ENCODE assay signal across 14 cellular contexts in genomic region chr13:62747629-62748028, GRCh38.
A peak's percentile ranks its signal among the peaks of the same experiment; 100 is the strongest.
DNase-seq lines count a peak whose midpoint lies in the region; ATAC-seq, FAIRE-seq and TF ChIP-seq lines count a peak whose summit lies in the region.
"Had no signal": no experiment of that assay in that cellular context is flagged by ENCODE, and none has a peak within 500 bp of the region (broad histone marks: within the 10 kb centered on the region; RNA-seq: fewer than 3 reads in every experiment).

No MANE protein-coding gene starts in this region.

- H3K9ac ChIP-seq in Karpas-422 (ENCODE audit: low read length) (no peak overlapping the region), SK-N-MC (ENCODE audit: insufficient read length) (no peak overlapping the region)

- TF ChIP-seq CTCF in CD8-positive, alpha-beta T cell (IDR thresholded peaks at IDR 0.05) = no peak
- TF ChIP-seq CTCF in thyroid gland (IDR thresholded peaks at IDR 0.05) = no peak

- no peaks in the 10 kb centered on the region for H3K36me3 Mint-ChIP-seq in CD8-positive, alpha-beta T cell
- H3K36me3 Mint-ChIP-seq: stimulated activated naive B cell treated with anti-CD40 and anti-IgM and Interleukin-4, amounts not matched to agents 10 μg/mL and 1 μg/mL and 100 μg/mL, for 72 hours had no signal

- no peaks in the 10 kb centered on the region for H3K27me3 Mint-ChIP-seq in CD8-positive, alpha-beta T cell (ENCODE audit: low read depth)
- H3K27me3 Mint-ChIP-seq: stimulated activated naive B cell treated with anti-CD40 and anti-IgM and Interleukin-4, amounts not matched to agents 10 μg/mL and 1 μg/mL and 100 μg/mL, for 72 hours had no signal

- H3K9me3 ChIP-seq in Karpas-422 (ENCODE audit: low read length) (peaks cover 4% of the 10 kb centered on the region; the same call in 1 of the 2 replicates), SK-N-MC (ENCODE audit: low read depth, low read length) (no peaks in the 10 kb centered on the region), thyroid gland (no peaks in the 10 kb centered on the region), small intestine (ENCODE audit: control insufficient read depth, low read depth) (no peaks in the 10 kb centered on the region)
- no peaks in the 10 kb centered on the region for H3K9me3 ChIP-seq in CD8-positive, alpha-beta T cell (ENCODE audit: low read length)

- H3K9me2 ChIP-seq in Karpas-422 (replicated peaks; ENCODE audit: insufficient read depth, low read length) = no peaks in the 10 kb centered on the region

- TF ChIP-seq POLR2A in thyroid gland (IDR thresholded peaks at IDR 0.05) = no peak

- no peak for ATAC-seq in CD8-positive, alpha-beta T cell
- ATAC-seq: mucosa of descending colon; stimulated activated naive B cell treated with anti-CD40 and anti-IgM and Interleukin-4, amounts not matched to agents 10 μg/mL and 1 μg/mL and 100 μg/mL, for 72 hours had no signal

- H3K36me3 ChIP-seq in Karpas-422 (ENCODE audit: insufficient read depth, low read length) (no peaks in the 10 kb centered on the region), SK-N-MC (ENCODE audit: insufficient read depth, low read length) (no peaks in the 10 kb centered on the region), thyroid gland (no peaks in the 10 kb centered on the region), small intestine (ENCODE audit: control insufficient read depth in 2 of 2, insufficient read depth in 2 of 2, low read length in 2 of 2) (no peaks in the 10 kb centered on the region)
- no peaks in the 10 kb centered on the region for H3K36me3 ChIP-seq in CD8-positive, alpha-beta T cell (ENCODE audit: insufficient read depth, low read length)

- DNase-seq in EH (ENCODE audit: low read depth) (peak; percentile 4), Karpas-422 (no peak), SK-N-MC (ENCODE audit: low read depth, low spot score) (peak; percentile 71), kidney tubule cell (ENCODE audit: low spot score) (peak; percentile 66), NCI-H2227 treated with DMSO at 0.1 percent for 48 hours (lab: John Stamatoyannopoulos, UW) (no peak), thyroid gland (no peak), small intestine (no peak)
- no peak for DNase-seq in CD8-positive, alpha-beta T cell
- DNase-seq: DMS153; HFFc6; mucosa of descending colon; NCI-H2029; stimulated activated naive B cell treated with anti-CD40 and anti-IgM and Interleukin-4, amounts not matched to agents 10 μg/mL and 1 μg/mL and 100 μg/mL, for 72 hours had no signal

- CTCF ChIA-PET in CD8-positive, alpha-beta T cell (lab: Charles Lee) = no interaction called here

- 0 out of 2 replicates have a peak overlapping the region, but pooled peaks have one; percentile 34 for H2AFZ ChIP-seq in Karpas-422 (ENCODE audit: low read length)

- H3K27me3 ChIP-seq in Karpas-422 (ENCODE audit: low read length) (no peaks in the 10 kb centered on the region), thyroid gland (no peaks in the 10 kb centered on the region), small intestine (ENCODE audit: control insufficient read depth in 2 of 2, insufficient read depth in 2 of 2, low read length in 2 of 2) (no peaks in the 10 kb centered on the region)
- no peaks in the 10 kb centered on the region for H3K27me3 ChIP-seq in CD8-positive, alpha-beta T cell (ENCODE audit: insufficient read depth, low read length)

- H3K4me3 Mint-ChIP-seq in CD8-positive, alpha-beta T cell = no peak overlapping the region
- H3K4me3 Mint-ChIP-seq: HFFc6; stimulated activated naive B cell treated with anti-CD40 and anti-IgM and Interleukin-4, amounts not matched to agents 10 μg/mL and 1 μg/mL and 100 μg/mL, for 72 hours had no signal

- no peak for FAIRE-seq in small intestine (lab: Jason Lieb, UNC)

- POLR2A ChIA-PET in CD8-positive, alpha-beta T cell (lab: Charles Lee) = no interaction called here

- no peak overlapping the region for H3K4me2 ChIP-seq in Karpas-422 (ENCODE audit: low read depth, low read length, poor library complexity, severe bottlenecking)

- intact Hi-C loops in CD8-positive, alpha-beta T cell (cut with DNase I, micrococcal nuclease) = no loop called here
- intact Hi-C loops in thyroid gland (cut with DNase I) = no loop called here

- no peaks in the 10 kb centered on the region for H3K79me2 ChIP-seq in Karpas-422 (ENCODE audit: low read length)

- no peak overlapping the region for H3K4me3 ChIP-seq in Karpas-422 (ENCODE audit: low read length)
- H3K4me3 ChIP-seq in SK-N-MC = no peak overlapping the region
- no peak overlapping the region for H3K4me3 ChIP-seq in CD8-positive, alpha-beta T cell (ENCODE audit: low read depth, low read length)
- H3K4me3 ChIP-seq in thyroid gland (replicated peaks in 1 of 3) = no peak overlapping the region
- no peak overlapping the region for H3K4me3 ChIP-seq in small intestine (ENCODE audit: low read depth in 1 of 2, low read length in 2 of 2)
- H3K4me3 ChIP-seq: mucosa of descending colon had no signal

- H3K4me1 ChIP-seq in Karpas-422 (ENCODE audit: low read length) (no peaks in the 10 kb centered on the region), thyroid gland (no peaks in the 10 kb centered on the region), small intestine (ENCODE audit: control insufficient read depth in 2 of 2, insufficient read depth in 1 of 2, low read depth in 1 of 2, low read length in 1 of 2) (no peaks in the 10 kb centered on the region)
- H3K4me1 ChIP-seq in CD8-positive, alpha-beta T cell (ENCODE audit: insufficient read depth, low read length) = no peaks in the 10 kb centered on the region

- H3K27ac Mint-ChIP-seq in CD8-positive, alpha-beta T cell = no peak overlapping the region
- H3K27ac Mint-ChIP-seq: activated T-helper 2 cell treated with anti-CD3 and anti-CD28 coated beads, Interferon-gamma antibody, Interleukin-2, Interleukin-4, amounts not matched to agents 10 μg/mL and 5 μg/mL and 100 μg/mL, durations not matched to agents 14 hours and 24 hours and 36 hours; HFFc6; stimulated activated naive B cell treated with anti-CD40 and anti-IgM and Interleukin-4, amounts not matched to agents 10 μg/mL and 1 μg/mL and 100 μg/mL, for 72 hours had no signal

- H4K20me1 ChIP-seq in Karpas-422 (ENCODE audit: insufficient read depth, low read depth, low read length) = no peaks in the 10 kb centered on the region

- H3K4me1 Mint-ChIP-seq in CD8-positive, alpha-beta T cell (ENCODE audit: low read depth) = no peaks in the 10 kb centered on the region
- H3K4me1 Mint-ChIP-seq: stimulated activated naive B cell treated with anti-CD40 and anti-IgM and Interleukin-4, amounts not matched to agents 10 μg/mL and 1 μg/mL and 100 μg/mL, for 72 hours had no signal

- H3K9me3 Mint-ChIP-seq in CD8-positive, alpha-beta T cell = peaks cover 5% of the 10 kb centered on the region

- WGBS in thyroid gland, 2 donors = 49 to 50% methylated on average over 2 of the region's 2 CpGs
- 30 to 33% (median 30%) methylated on average over 2 of the region's 2 CpGs for WGBS in small intestine, 3 donors

- no peak overlapping the region for H3K27ac ChIP-seq in Karpas-422 (ENCODE audit: low read length)
- H3K27ac ChIP-seq in SK-N-MC = peak overlapping the region; percentile 48; the same call in 1 of the 2 replicates
- no peak overlapping the region for H3K27ac ChIP-seq in CD8-positive, alpha-beta T cell (ENCODE audit: low read depth, low read length)
- H3K27ac ChIP-seq in thyroid gland = no peak overlapping the region
- no peak overlapping the region for H3K27ac ChIP-seq in small intestine (ENCODE audit: low read depth in 1 of 2, low read length in 1 of 2)

Comparison
In these comparisons a context has a peak if more than half of its experiments do, and no peak if none do; other contexts are left out.
1. DNase-seq: peak in EH (single experiment), SK-N-MC (single experiment) and kidney tubule cell (single experiment); none in Karpas-422 (single experiment), CD8-positive, alpha-beta T cell (0 of 7), NCI-H2227 treated with DMSO at 0.1 percent for 48 hours (single experiment), thyroid gland (0 of 2) and small intestine (single experiment).